23 cellular contexts compared by ENCODE assay signal in genomic region chr16:21704733-21705132, GRCh38. TPM values are rescaled to one million over a fixed set of nuclear protein-coding genes. Genes with fewer than 3 reads are reported as not detected.
DNase-seq lines count a peak whose midpoint lies in the region; ATAC-seq, FAIRE-seq and TF ChIP-seq lines count a peak whose summit lies in the region.
"Had no signal": no experiment of that assay in that cellular context is flagged by ENCODE, and none has a peak within 500 bp of the region (broad histone marks: within the 10 kb centered on the region; RNA-seq: fewer than 3 reads in every experiment).

No MANE protein-coding gene starts in this region.

- H3K27me3 ChIP-seq in Karpas-422 (ENCODE audit: low read length) (no peaks in the 10 kb centered on the region), bronchial epithelial cell (ENCODE audit: control insufficient read depth, insufficient read depth, low read length) (no peaks in the 10 kb centered on the region)
- H3K27me3 ChIP-seq: MG63 had no signal

- in situ Hi-C loops in Caki2 (cut with HindIII; ENCODE audit: low pct_unique_long_range_greater_than_20kb, low sequenced_read_pairs), result no loop called here

- peaks cover 12% of the 10 kb centered on the region; the same call in 1 of the 2 replicates for H3K4me1 ChIP-seq in Karpas-422 (ENCODE audit: low read length)
- H3K4me1 ChIP-seq: A549 had no signal

- H3K9me3 ChIP-seq in Karpas-422 (ENCODE audit: low read length), result no peaks in the 10 kb centered on the region
- H3K9me3 ChIP-seq: A549, MG63 had no signal

- no peaks in the 10 kb centered on the region for H3K79me2 ChIP-seq in Karpas-422 (ENCODE audit: low read length)

- no peak overlapping the region for H3K4me3 ChIP-seq in GM12865 (ENCODE audit: low read depth, low read length)
- no peak overlapping the region for H3K4me3 ChIP-seq in Karpas-422 (ENCODE audit: low read length)
- H3K4me3 ChIP-seq in bronchial epithelial cell (ENCODE audit: low read depth, low read length), result no peak overlapping the region
- H3K4me3 ChIP-seq: A549, GM23338, MG63 had no signal

- H3K4me2 ChIP-seq in Karpas-422 (ENCODE audit: low read depth, low read length, poor library complexity, severe bottlenecking), result no peak overlapping the region
- H3K4me2 ChIP-seq: A549, GM23338 had no signal

- TF ChIP-seq CTCF in GM12865 (IDR thresholded peaks at IDR 0.05; ENCODE audit: insufficient read depth, low read depth, low read length, missing control alignments), result no peak
- no peak for TF ChIP-seq CTCF in bronchial epithelial cell (IDR thresholded peaks at IDR 0.05; ENCODE audit: insufficient read depth, low read length, severe bottlenecking)

- FAIRE-seq in bronchial epithelial cell (lab: Jason Lieb, UNC), result peak; percentile 55
- FAIRE-seq: A549, RCC 7860 had no signal

- no peaks in the 10 kb centered on the region for H4K20me1 ChIP-seq in Karpas-422 (ENCODE audit: insufficient read depth, low read depth, low read length)

- H2AFZ ChIP-seq in Karpas-422 (ENCODE audit: low read length), result no peak overlapping the region
- H2AFZ ChIP-seq: GM23338 had no signal

- DNase-seq in Caki2 (ENCODE audit: low read depth) (peak; percentile 6), GM12865 (ENCODE audit: low read depth) (peak; percentile 14), Karpas-422 (peak; percentile 47), bronchial epithelial cell (ENCODE audit: low read depth) (no peak), AG08395 (ENCODE audit: low spot score) (no peak), NCI-H748 treated with DMSO at 0.1 percent for 48 hours (lab: John Stamatoyannopoulos, UW) (no peak)
- DNase-seq: C1 segment of cervical spinal cord; CD4-positive, alpha-beta memory T cell; COR-L47; H9; IMR-90; Kasumi-1; MG63; NCI-H2029; NCI-H446 treated with DMSO at 0.1 percent for 48 hours; NCI-H69; T-helper 17 cell had no signal

- no peaks in the 10 kb centered on the region for H3K9me2 ChIP-seq in Karpas-422 (replicated peaks; ENCODE audit: insufficient read depth, low read length)

- H3K9ac ChIP-seq in Karpas-422 (ENCODE audit: low read length), result no peak overlapping the region

- H3K36me3 ChIP-seq in Karpas-422 (ENCODE audit: insufficient read depth, low read length) (no peaks in the 10 kb centered on the region), bronchial epithelial cell (ENCODE audit: control insufficient read depth, insufficient read depth, low read length) (no peaks in the 10 kb centered on the region)
- H3K36me3 ChIP-seq: MG63 had no signal

- H3K27ac ChIP-seq in Karpas-422 (ENCODE audit: low read length), result no peak overlapping the region
- H3K27ac ChIP-seq: A549 had no signal

- ATAC-seq in GM18870 (IDR thresholded peaks at IDR 0.05; ENCODE audit: unreplicated experiment), result no peak
- ATAC-seq: GM23338, SK-N-SH treated with all-trans-retinoic acid at 6 μM for 48 hours, T-helper 17 cell had no signal

RNA-seq across cellular contexts. Expression of gene OTOA, which starts 41.0 kb away (rescaled TPM):
- total RNA-seq in Caki2 (2014; rRNA removed; shearing (Covaris generic); ENCODE audit: low replicate concordance), result not detected in 2 replicates
- total RNA-seq in Karpas-422 (2014; rRNA removed; shearing (Covaris generic); ENCODE audit: low replicate concordance), result 0.07 TPM in 1 of 2 replicates, not detected in the other
- not detected in 2 replicates for total RNA-seq in bronchial epithelial cell
- total RNA-seq: IMR-90 had no signal

RNA-seq across cellular contexts. Expression of gene IGSF6, which starts 52.3 kb away (rescaled TPM):
- not detected in 2 replicates for total RNA-seq in Caki2 (2014; rRNA removed; shearing (Covaris generic); ENCODE audit: low replicate concordance)
- total RNA-seq in Karpas-422 (2014; rRNA removed; shearing (Covaris generic); ENCODE audit: low replicate concordance), result 0.29 and 0.56 TPM in 2 replicates
- total RNA-seq in bronchial epithelial cell, result 0.26 and 0.38 TPM in 2 replicates
- total RNA-seq: G401, GM23338, H9, IMR-90 had no signal

Comparison
In these comparisons a context has a peak if more than half of its experiments do, and no peak if none do; other contexts are left out.
1. DNase-seq: peak in Caki2 (single experiment), GM12865 (single experiment) and Karpas-422 (single experiment); none in bronchial epithelial cell (single experiment), AG08395 (single experiment) and NCI-H748 treated with DMSO at 0.1 percent for 48 hours (single experiment).